9 cellular contexts compared by ENCODE assay signal in the genomic region with DNA sequence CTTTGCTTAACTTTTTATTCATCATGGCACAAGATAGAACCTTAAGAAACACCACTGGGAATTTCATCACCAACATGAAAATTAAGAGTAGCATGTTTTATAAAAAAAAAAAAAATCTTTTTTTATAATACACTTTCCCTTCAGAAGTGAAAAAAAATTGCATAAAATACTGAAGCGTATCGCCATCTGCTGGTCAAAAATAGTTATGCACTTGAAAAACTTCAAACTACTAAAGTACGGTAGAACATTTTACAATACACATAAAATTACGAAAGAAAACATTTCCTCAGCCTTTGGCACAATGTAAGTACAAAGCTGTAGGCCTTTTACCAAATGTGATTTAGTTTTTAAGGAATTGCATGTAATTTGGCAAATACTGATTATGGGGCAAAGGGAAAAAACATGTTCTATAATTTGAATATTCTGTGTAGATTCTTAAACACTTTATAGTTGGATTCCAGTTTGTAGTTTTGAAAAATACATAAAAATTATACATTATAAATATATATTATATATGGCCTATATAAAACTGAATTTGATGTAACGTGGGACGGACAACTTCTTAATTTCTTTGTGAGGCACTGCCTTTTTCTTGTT. TPM values are rescaled to one million over a fixed set of nuclear protein-coding genes. Genes with fewer than 3 reads are reported as not detected.
DNase-seq lines count a peak whose midpoint lies in the region; ATAC-seq and TF ChIP-seq lines count a peak whose summit lies in the region.
"Had no signal": no experiment of that assay in that cellular context is flagged by ENCODE, and none has a peak within 500 bp of the region (broad histone marks: within the 10 kb centered on the region; RNA-seq: fewer than 3 reads in every experiment).

No MANE protein-coding gene starts in this region.

- no peaks in the 10 kb centered on the region for H3K36me3 Mint-ChIP-seq in activated CD4-positive, alpha-beta T cell treated with anti-CD3 and anti-CD28 coated beads, Interleukin-2, amount 10 ng/mL, durations not matched to agents 24 days and 14 days (ENCODE audit: low read depth)
- no peaks in the 10 kb centered on the region for H3K36me3 Mint-ChIP-seq in endothelial cell (ENCODE audit: low read depth, unreplicated experiment)
- H3K36me3 Mint-ChIP-seq: activated naive CD4-positive, alpha-beta T cell treated with anti-CD3 and anti-CD28 coated beads, Interleukin-2, amount 50 U/mL, for 24 hours had no signal

- no peaks in the 10 kb centered on the region for H3K4me1 Mint-ChIP-seq in activated CD4-positive, alpha-beta T cell treated with anti-CD3 and anti-CD28 coated beads, Interleukin-2, amount 10 ng/mL, durations not matched to agents 24 days and 14 days
- H3K4me1 Mint-ChIP-seq in endothelial cell (ENCODE audit: unreplicated experiment) = peaks cover 2% of the 10 kb centered on the region

- no peak overlapping the region for H3K4me3 Mint-ChIP-seq in activated CD4-positive, alpha-beta T cell treated with anti-CD3 and anti-CD28 coated beads, Interleukin-2, amount 10 ng/mL, durations not matched to agents 24 days and 14 days
- no peak overlapping the region for H3K4me3 Mint-ChIP-seq in endothelial cell (ENCODE audit: unreplicated experiment)
- H3K4me3 Mint-ChIP-seq: activated naive CD4-positive, alpha-beta T cell treated with anti-CD3 and anti-CD28 coated beads, Interleukin-2, amount 50 U/mL, for 24 hours had no signal

- H3K27ac Mint-ChIP-seq in activated CD4-positive, alpha-beta T cell treated with anti-CD3 and anti-CD28 coated beads, Interleukin-2, amount 10 ng/mL, durations not matched to agents 24 days and 14 days = no peak overlapping the region
- no peak overlapping the region for H3K27ac Mint-ChIP-seq in endothelial cell (ENCODE audit: unreplicated experiment)
- H3K27ac Mint-ChIP-seq: activated naive CD4-positive, alpha-beta T cell treated with anti-CD3 and anti-CD28 coated beads, Interleukin-2, amount 50 U/mL, for 24 hours had no signal

- DNase-seq in activated CD4-positive, alpha-beta T cell treated with anti-CD3 and anti-CD28 coated beads, Interleukin-2, amount 10 ng/mL, durations not matched to agents 24 days and 14 days = peak; percentile 62
- DNase-seq in activated CD4-positive, alpha-beta T cell treated with anti-CD3 and anti-CD28 coated beads for 4 hours = no peak
- DNase-seq in NCI-H2227 (lab: John Stamatoyannopoulos, UW; ENCODE audit: unreplicated experiment) (peak; percentile 45), endothelial cell (ENCODE audit: low spot score) (no peak), pons (ENCODE audit: low spot score) (peak; percentile 10), putamen (ENCODE audit: low spot score) (no peak)

- no peaks in the 10 kb centered on the region for H3K9me3 Mint-ChIP-seq in activated CD4-positive, alpha-beta T cell treated with anti-CD3 and anti-CD28 coated beads, Interleukin-2, amount 10 ng/mL, durations not matched to agents 24 days and 14 days
- H3K9me3 Mint-ChIP-seq in endothelial cell (ENCODE audit: unreplicated experiment) = no peaks in the 10 kb centered on the region
- H3K9me3 Mint-ChIP-seq: activated naive CD4-positive, alpha-beta T cell treated with anti-CD3 and anti-CD28 coated beads, Interleukin-2, amount 50 U/mL, for 24 hours had no signal

- intact Hi-C loops in activated CD4-positive, alpha-beta T cell treated with anti-CD3 and anti-CD28 coated beads, Interleukin-2, amount 10 ng/mL, durations not matched to agents 24 days and 14 days (cut with micrococcal nuclease) = loop anchor here (1.0 kb wide), 1 partner anchor 948 kb away; no protein-coding TSS in a partner anchor

- ATAC-seq in GM21528 (IDR thresholded peaks at IDR 0.05; ENCODE audit: low FRiP score, unreplicated experiment) (no peak), GM18520 (IDR thresholded peaks at IDR 0.05; ENCODE audit: unreplicated experiment) (no peak)

- no peaks in the 10 kb centered on the region for H3K27me3 Mint-ChIP-seq in activated CD4-positive, alpha-beta T cell treated with anti-CD3 and anti-CD28 coated beads, Interleukin-2, amount 10 ng/mL, durations not matched to agents 24 days and 14 days
- H3K27me3 Mint-ChIP-seq in endothelial cell (ENCODE audit: unreplicated experiment) = no peaks in the 10 kb centered on the region
- H3K27me3 Mint-ChIP-seq: activated naive CD4-positive, alpha-beta T cell treated with anti-CD3 and anti-CD28 coated beads, Interleukin-2, amount 50 U/mL, for 24 hours had no signal

- peak; percentile 73 for TF ChIP-seq CTCF in endothelial cell (IDR thresholded peaks at IDR 0.05; ENCODE audit: unreplicated experiment)

RNA-seq across cellular contexts. Expression of a gene that starts 26.5 kb away (rescaled TPM):
- total RNA-seq in activated CD4-positive, alpha-beta T cell treated with anti-CD3 and anti-CD28 coated beads, Interleukin-2, amount 10 ng/mL, durations not matched to agents 24 days and 14 days = 26.0 and 27.2 TPM in 2 replicates
- 18.6 TPM for total RNA-seq in endothelial cell (ENCODE audit: unreplicated experiment)

Comparison
In these comparisons a context has a peak if more than half of its experiments do, and no peak if none do; other contexts are left out.
1. DNase-seq: peak in activated CD4-positive, alpha-beta T cell treated with anti-CD3 and anti-CD28 coated beads, Interleukin-2, amount 10 ng/mL, durations not matched to agents 24 days and 14 days (single experiment), NCI-H2227 (single experiment) and pons (single experiment); none in activated CD4-positive, alpha-beta T cell treated with anti-CD3 and anti-CD28 coated beads for 4 hours (0 of 2), endothelial cell (single experiment) and putamen (single experiment).